ENCODE assay signal across 20 cellular contexts in genomic region chr9:84145031-84145430, GRCh38.
DNase-seq lines count a peak whose midpoint lies in the region; FAIRE-seq and TF ChIP-seq lines count a peak whose summit lies in the region.
"Had no signal": no experiment of that assay in that cellular context is flagged by ENCODE, and none has a peak within 500 bp of the region (broad histone marks: within the 10 kb centered on the region; RNA-seq: fewer than 3 reads in every experiment).

No MANE protein-coding gene starts in this region.

- H3K4ac ChIP-seq in trophoblast cell (ENCODE audit: low read depth, low read length): no peak overlapping the region

- no peaks in the 10 kb centered on the region for H3K79me1 ChIP-seq in trophoblast cell (ENCODE audit: low read length)

- no peak overlapping the region for H4K91ac ChIP-seq in trophoblast cell (ENCODE audit: low read depth, low read length)

- H3K4me1 ChIP-seq in trophoblast cell (ENCODE audit: control insufficient read depth in 1 of 2, insufficient read depth in 2 of 2, low read length in 2 of 2): peaks cover 2 to 3% of the 10 kb centered on the region in 2 experiments
- H3K4me1 ChIP-seq: A549, Caco-2 had no signal

- WGBS in trophoblast cell (ENCODE audit: extremely low coverage, insufficient coverage, insufficient read length): no CpG with 5 or more reads among the region's 3 CpGs

- no peak for TF ChIP-seq POLR2A in H54 (IDR thresholded peaks at IDR 0.05; ENCODE audit: low read depth, low read length)

- DNase-seq in H54 (ENCODE audit: insufficient read length, low spot score) (no peak), epithelial cell of esophagus (ENCODE audit: low read depth) (peak; percentile 66), trophoblast cell (peak; percentile 37 to 81), NK-92 (lab: John Stamatoyannopoulos, UW; ENCODE audit: unreplicated experiment) (no peak), T-helper 9 cell (no peak)
- DNase-seq: AML-193; Caco-2; Calu3; CD4-positive, alpha-beta T cell; CD8-positive, alpha-beta T cell; DMS79 treated with DMSO at 0.1 percent for 48 hours; GF-D8 had no signal

- no peak overlapping the region for H3K4me3 ChIP-seq in epithelial cell of esophagus (ENCODE audit: low read length)
- H3K4me3 ChIP-seq in trophoblast cell (ENCODE audit: low read depth, low read length): no peak overlapping the region
- H3K4me3 ChIP-seq: A549; BLaER1 treated with 17β-estradiol and CSF1 and Interleukin-3, amounts not matched to agents 10 nM and 100 nM had no signal

- no peak overlapping the region for H3K23ac ChIP-seq in trophoblast cell (ENCODE audit: low read length)

- peak; percentile 36 for FAIRE-seq in H54 (lab: Jason Lieb, UNC)
- FAIRE-seq: A549, D721Med, G401.6, GM12891, GM19239 had no signal

- no peak overlapping the region for H3K27ac ChIP-seq in trophoblast cell (ENCODE audit: low read depth, low read length)
- H3K27ac ChIP-seq: 22Rv1; A549; BLaER1 treated with 17β-estradiol and CSF1 and Interleukin-3, amounts not matched to agents 10 nM and 100 nM; C4-2B had no signal

- peaks cover 2% of the 10 kb centered on the region for H3K9me3 ChIP-seq in trophoblast cell (ENCODE audit: insufficient read depth, low read depth, low read length)
- H3K9me3 ChIP-seq: A549, Caco-2 had no signal

- H3K9ac ChIP-seq in trophoblast cell (ENCODE audit: low read length): no peak overlapping the region
- H3K9ac ChIP-seq: BLaER1 treated with 17β-estradiol and CSF1 and Interleukin-3, amounts not matched to agents 10 nM and 100 nM had no signal

- H2BK5ac ChIP-seq in trophoblast cell (ENCODE audit: low read depth, low read length, poor library complexity): no peak overlapping the region

- no peak overlapping the region for H2BK12ac ChIP-seq in trophoblast cell (ENCODE audit: low read length)

- no peaks in the 10 kb centered on the region for H3K36me3 ChIP-seq in trophoblast cell (ENCODE audit: control insufficient read depth in 1 of 2, insufficient read depth in 2 of 2, low read length in 2 of 2)
- H3K36me3 ChIP-seq: BLaER1 treated with 17β-estradiol and CSF1 and Interleukin-3, amounts not matched to agents 10 nM and 100 nM had no signal

- H4K8ac ChIP-seq in trophoblast cell (ENCODE audit: low read depth, low read length): no peak overlapping the region

- H2BK120ac ChIP-seq in trophoblast cell (ENCODE audit: insufficient read depth, low read length, poor library complexity): no peak overlapping the region

- peaks cover 5% of the 10 kb centered on the region for H3K27me3 ChIP-seq in trophoblast cell (ENCODE audit: insufficient read depth, low read length)

- H3K18ac ChIP-seq in trophoblast cell (ENCODE audit: low read length): no peak overlapping the region

- H3K4me2 ChIP-seq in trophoblast cell (ENCODE audit: low read length): no peak overlapping the region
- H3K4me2 ChIP-seq: A549 had no signal

- H2AFZ ChIP-seq in trophoblast cell (ENCODE audit: insufficient read depth, low read length, poor library complexity): no peak overlapping the region

- no peak overlapping the region for H3K14ac ChIP-seq in trophoblast cell (ENCODE audit: low read length)

- no peak overlapping the region for H4K12ac ChIP-seq in trophoblast cell (ENCODE audit: low read depth, low read length)

- no peak overlapping the region for H2AK5ac ChIP-seq in trophoblast cell (ENCODE audit: low read length)

- TF ChIP-seq CTCF in epithelial cell of esophagus (IDR thresholded peaks at IDR 0.05; ENCODE audit: insufficient read depth, low read depth, low read length, missing control alignments): no peak

- H3K79me2 ChIP-seq in trophoblast cell (ENCODE audit: control insufficient read depth, insufficient read depth, low read length, poor library complexity): no peaks in the 10 kb centered on the region

Comparison
In these comparisons a context has a peak if more than half of its experiments do, and no peak if none do; other contexts are left out.
1. DNase-seq: peak in epithelial cell of esophagus (single experiment) and trophoblast cell (2 of 2); none in H54 (single experiment), NK-92 (single experiment) and T-helper 9 cell (single experiment).